In the genomic region with DNA sequence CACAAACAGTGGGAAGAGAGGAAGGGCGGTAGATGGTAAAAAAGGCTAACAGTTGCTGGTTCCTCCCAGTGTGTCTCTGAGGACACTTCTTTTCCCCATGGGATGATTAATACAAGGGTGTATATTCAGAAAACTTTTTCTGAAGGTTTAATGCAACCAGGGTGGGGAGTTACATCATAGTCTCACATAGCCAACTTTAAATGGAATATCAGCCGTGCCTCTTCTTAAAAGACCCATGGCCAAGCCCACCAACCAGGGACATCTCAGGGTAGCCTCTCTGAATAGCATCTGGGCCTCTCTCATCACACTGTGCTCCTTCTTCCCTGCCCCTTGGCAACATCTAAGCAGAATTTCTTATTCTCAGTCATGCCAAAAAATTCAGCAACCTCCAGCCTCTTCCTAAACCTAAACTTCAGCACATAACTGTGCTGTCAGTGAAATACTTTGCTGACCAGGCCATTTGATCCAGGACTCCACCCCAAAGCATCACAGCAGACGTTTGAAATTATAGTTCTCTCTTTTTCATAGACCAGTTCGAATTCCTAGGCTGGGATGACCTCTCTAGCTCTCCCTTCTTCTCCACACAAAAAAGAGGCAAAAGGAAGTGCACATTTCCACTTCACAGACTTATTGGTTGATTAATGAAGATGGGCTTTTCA, we compare ENCODE assay signal across 14 cellular contexts.
A peak's percentile ranks its signal among the peaks of the same experiment; 100 is the strongest.
DNase-seq lines count a peak whose midpoint lies in the region; ATAC-seq and TF ChIP-seq lines count a peak whose summit lies in the region.
"Had no signal": no experiment of that assay in that cellular context is flagged by ENCODE, and none has a peak within 500 bp of the region (broad histone marks: within the 10 kb centered on the region; RNA-seq: fewer than 3 reads in every experiment).

No MANE protein-coding gene starts in this region.

- TF ChIP-seq POLR2A in vagina (IDR thresholded peaks at IDR 0.05): no peak

- H3K27ac ChIP-seq in foreskin keratinocyte (peak overlapping the region; percentile 27), vagina (peak overlapping the region; percentile 64)
- H3K27ac ChIP-seq: upper lobe of left lung had no signal

- H3K4me1 ChIP-seq in foreskin keratinocyte (peaks cover 12% of the 10 kb centered on the region), vagina (peaks cover 20% of the 10 kb centered on the region)
- H3K4me1 ChIP-seq: upper lobe of left lung had no signal

- H3K4me3 ChIP-seq in vagina: no peak overlapping the region
- H3K4me3 ChIP-seq: upper lobe of left lung had no signal

- DNase-seq in activated naive CD8-positive, alpha-beta T cell treated with anti-CD3 and anti-CD28 coated beads for 36 hours: no peak
- DNase-seq in activated naive CD8-positive, alpha-beta T cell treated with anti-CD3 and anti-CD28 coated beads, Interleukin-2, amount 50 U/mL, for 24 hours: no peak
- DNase-seq in amniotic stem cell (lab: John Stamatoyannopoulos, UW) (peak; percentile 58), foreskin keratinocyte (no peak), vagina (ENCODE audit: extremely low spot score in 2 of 2) (no peak), foreskin melanocyte (no peak)
- no peak for DNase-seq in stimulated activated CD4-positive, alpha-beta T cell treated with anti-CD3 and anti-CD28 coated beads, Interleukin-15, amount 100 ng/mL, for 24 hours
- DNase-seq: activated CD4-positive, alpha-beta T cell treated with anti-CD3 and anti-CD28 coated beads, Interleukin-2, amount 50 U/mL, for 1 hour; left cardiac atrium; NCI-H2029 treated with DMSO at 0.1 percent for 48 hours; upper lobe of left lung had no signal

- no peaks in the 10 kb centered on the region for H3K36me3 ChIP-seq in vagina
- H3K36me3 ChIP-seq: upper lobe of left lung had no signal

- TF ChIP-seq CTCF in foreskin keratinocyte (conservative IDR thresholded peaks at IDR 0.05) (no peak), vagina (IDR thresholded peaks at IDR 0.05) (no peak)

- no peak for ATAC-seq in activated naive CD8-positive, alpha-beta T cell treated with anti-CD3 and anti-CD28 coated beads, Interleukin-2, amount 50 U/mL, for 24 hours
- no peak for ATAC-seq in foreskin keratinocyte
- ATAC-seq in HG03378 (IDR thresholded peaks at IDR 0.05; ENCODE audit: unreplicated experiment): no peak
- ATAC-seq: HCT116 had no signal

- H3K9me3 Mint-ChIP-seq in activated naive CD8-positive, alpha-beta T cell treated with anti-CD3 and anti-CD28 coated beads for 36 hours: no peaks in the 10 kb centered on the region
- H3K9me3 Mint-ChIP-seq in activated naive CD8-positive, alpha-beta T cell treated with anti-CD3 and anti-CD28 coated beads, Interleukin-2, amount 50 U/mL, for 24 hours: no peaks in the 10 kb centered on the region
- H3K9me3 Mint-ChIP-seq: neural crest cell had no signal

- intact Hi-C loops in vagina (cut with DNase I): no loop called here

- H3K4me3 Mint-ChIP-seq in activated naive CD8-positive, alpha-beta T cell treated with anti-CD3 and anti-CD28 coated beads for 36 hours: no peak overlapping the region
- no peak overlapping the region for H3K4me3 Mint-ChIP-seq in activated naive CD8-positive, alpha-beta T cell treated with anti-CD3 and anti-CD28 coated beads, Interleukin-2, amount 50 U/mL, for 24 hours
- H3K4me3 Mint-ChIP-seq: neural crest cell had no signal

- peaks cover 2% of the 10 kb centered on the region for H3K4me1 Mint-ChIP-seq in activated naive CD8-positive, alpha-beta T cell treated with anti-CD3 and anti-CD28 coated beads for 36 hours
- H3K4me1 Mint-ChIP-seq in activated naive CD8-positive, alpha-beta T cell treated with anti-CD3 and anti-CD28 coated beads, Interleukin-2, amount 50 U/mL, for 24 hours: peaks cover 11% of the 10 kb centered on the region

- H3K27me3 ChIP-seq in foreskin keratinocyte: no peaks in the 10 kb centered on the region
- no peaks in the 10 kb centered on the region for H3K27me3 ChIP-seq in vagina
- H3K27me3 ChIP-seq: upper lobe of left lung had no signal

- no peaks in the 10 kb centered on the region for H3K9me3 ChIP-seq in vagina
- H3K9me3 ChIP-seq: upper lobe of left lung had no signal

- peak overlapping the region; percentile 47 for H3K27ac Mint-ChIP-seq in activated naive CD8-positive, alpha-beta T cell treated with anti-CD3 and anti-CD28 coated beads for 36 hours
- H3K27ac Mint-ChIP-seq in activated naive CD8-positive, alpha-beta T cell treated with anti-CD3 and anti-CD28 coated beads, Interleukin-2, amount 50 U/mL, for 24 hours: no peak overlapping the region

- peaks cover 5% of the 10 kb centered on the region for H3K27me3 Mint-ChIP-seq in activated naive CD8-positive, alpha-beta T cell treated with anti-CD3 and anti-CD28 coated beads for 36 hours
- H3K27me3 Mint-ChIP-seq in activated naive CD8-positive, alpha-beta T cell treated with anti-CD3 and anti-CD28 coated beads, Interleukin-2, amount 50 U/mL, for 24 hours: peaks cover 3% of the 10 kb centered on the region

- H3K36me3 Mint-ChIP-seq in activated naive CD8-positive, alpha-beta T cell treated with anti-CD3 and anti-CD28 coated beads for 36 hours: no peaks in the 10 kb centered on the region
- H3K36me3 Mint-ChIP-seq in activated naive CD8-positive, alpha-beta T cell treated with anti-CD3 and anti-CD28 coated beads, Interleukin-2, amount 50 U/mL, for 24 hours (ENCODE audit: low read depth): no peaks in the 10 kb centered on the region
